In genomic region chr1:227883641-227884301, GRCh38 we compare ENCODE assay signal across 22 cellular contexts.
DNase-seq lines count a peak whose midpoint lies in the region; ATAC-seq and TF ChIP-seq lines count a peak whose summit lies in the region.
"Had no signal": no experiment of that assay in that cellular context is flagged by ENCODE, and none has a peak within 500 bp of the region (broad histone marks: within the 10 kb centered on the region; RNA-seq: fewer than 3 reads in every experiment).

No MANE protein-coding gene starts in this region.

- peaks cover 8% of the 10 kb centered on the region for H3K4me1 ChIP-seq in psoas muscle
- H3K4me1 ChIP-seq: HAP-1 had no signal

- ATAC-seq in esophagus mucosa (peak; percentile 12), psoas muscle (no peak), HG02798 (IDR thresholded peaks at IDR 0.05; ENCODE audit: poor library complexity, unreplicated experiment) (no peak)
- ATAC-seq: natural killer cell treated with Interleukin-12 subunit alpha and Interleukin-12 subunit beta and Interleukin-15 and Interleukin-18, amount 100 ng/mL, for 72 hours had no signal

- intact Hi-C loops in psoas muscle (cut with DNase I), result no loop called here

- H3K36me3 Mint-ChIP-seq in activated T-cell treated with anti-CD3 and anti-CD28 coated beads, Interleukin-2, amount 50 U/mL, for 24 hours (ENCODE audit: low read depth), result no peaks in the 10 kb centered on the region
- H3K36me3 Mint-ChIP-seq: natural killer cell treated with Interleukin-12 subunit alpha and Interleukin-12 subunit beta and Interleukin-15 and Interleukin-18, amount 100 ng/mL, for 72 hours had no signal

- 74 to 87% (median 78%) methylated on average over 15 of the region's 15 CpGs for WGBS in psoas muscle, 3 donors

- DNase-seq in activated T-cell treated with anti-CD3 and anti-CD28 coated beads, Interleukin-2, amount 50 U/mL, for 24 hours, result peak; percentile 28
- DNase-seq in activated T-cell treated with anti-CD3 and anti-CD28 coated beads for 4 hours (no peak), H7 (peak; percentile 64), psoas muscle (peak; percentile 8 to 39), GM03348 (ENCODE audit: low spot score) (no peak), anterior cingulate cortex (lab: John Stamatoyannopoulos, UW) (no peak)
- DNase-seq: ACHN; activated CD4-positive, CD25-positive, alpha-beta regulatory T cell; brain microvascular endothelial cell; C1 segment of cervical spinal cord; IMR-90; MG63; NCI-H1436 treated with DMSO at 0.1 percent for 48 hours; NCI-H2227 treated with DMSO at 0.1 percent for 48 hours; PC-9; T-helper 9 cell had no signal

- H3K4me3 Mint-ChIP-seq in activated T-cell treated with anti-CD3 and anti-CD28 coated beads, Interleukin-2, amount 50 U/mL, for 24 hours, result no peak overlapping the region
- H3K4me3 Mint-ChIP-seq: dendritic cell treated with granulocyte-macrophage colony-stimulating factor and Interleukin-4, amounts not matched to agents 40 ng/mL and 50 ng/mL, for 4 days; natural killer cell treated with Interleukin-12 subunit alpha and Interleukin-12 subunit beta and Interleukin-15 and Interleukin-18, amount 100 ng/mL, for 72 hours had no signal

- H3K27me3 ChIP-seq in H7 (ENCODE audit: control insufficient read depth, insufficient read depth, low read length), result no peaks in the 10 kb centered on the region
- H3K27me3 ChIP-seq in psoas muscle (ENCODE audit: insufficient read depth in 3 of 3, low read length in 2 of 3), result peaks cover 0 to 5% (median 0%) of the 10 kb centered on the region in 3 donors
- H3K27me3 ChIP-seq: brain microvascular endothelial cell, MG63, suprapubic skin had no signal

- no peaks in the 10 kb centered on the region for H3K9me3 Mint-ChIP-seq in activated T-cell treated with anti-CD3 and anti-CD28 coated beads, Interleukin-2, amount 50 U/mL, for 24 hours
- H3K9me3 Mint-ChIP-seq: dendritic cell treated with granulocyte-macrophage colony-stimulating factor and Interleukin-4, amounts not matched to agents 40 ng/mL and 50 ng/mL, for 4 days; natural killer cell treated with Interleukin-12 subunit alpha and Interleukin-12 subunit beta and Interleukin-15 and Interleukin-18, amount 100 ng/mL, for 72 hours had no signal

- peaks cover 25% of the 10 kb centered on the region for H3K4me1 Mint-ChIP-seq in activated T-cell treated with anti-CD3 and anti-CD28 coated beads, Interleukin-2, amount 50 U/mL, for 24 hours (ENCODE audit: low read depth)

- H3K36me3 ChIP-seq in H7 (replicated peaks; ENCODE audit: control insufficient read depth, insufficient read depth, low read length) (no peaks in the 10 kb centered on the region), psoas muscle (ENCODE audit: insufficient read depth in 1 of 2, low read depth in 1 of 2) (no peaks in the 10 kb centered on the region)
- H3K36me3 ChIP-seq: brain microvascular endothelial cell, HAP-1, MG63, suprapubic skin had no signal

- no peaks in the 10 kb centered on the region for H3K9me3 ChIP-seq in psoas muscle
- H3K9me3 ChIP-seq: HAP-1, MG63, suprapubic skin had no signal

- H3K4me3 ChIP-seq in H7 (ENCODE audit: insufficient read depth, low read depth, low read length), result no peak overlapping the region
- H3K4me3 ChIP-seq in psoas muscle, result no peak overlapping the region
- H3K4me3 ChIP-seq: HAP-1, MG63, PC-9, suprapubic skin had no signal

- TF ChIP-seq CTCF in psoas muscle (IDR thresholded peaks at IDR 0.05), result no peak

- H3K27ac Mint-ChIP-seq in activated T-cell treated with anti-CD3 and anti-CD28 coated beads, Interleukin-2, amount 50 U/mL, for 24 hours, result no peak overlapping the region
- H3K27ac Mint-ChIP-seq: dendritic cell treated with granulocyte-macrophage colony-stimulating factor and Interleukin-4, amounts not matched to agents 40 ng/mL and 50 ng/mL, for 4 days; natural killer cell treated with Interleukin-12 subunit alpha and Interleukin-12 subunit beta and Interleukin-15 and Interleukin-18, amount 100 ng/mL, for 72 hours had no signal

- H3K27ac ChIP-seq in psoas muscle, result no peak overlapping the region
- H3K27ac ChIP-seq: brain microvascular endothelial cell, PC-9, suprapubic skin had no signal

- no peaks in the 10 kb centered on the region for H3K27me3 Mint-ChIP-seq in activated T-cell treated with anti-CD3 and anti-CD28 coated beads, Interleukin-2, amount 50 U/mL, for 24 hours

Comparison
In these comparisons a context has a peak if more than half of its experiments do, and no peak if none do; other contexts are left out.
1. DNase-seq: peak in activated T-cell treated with anti-CD3 and anti-CD28 coated beads, Interleukin-2, amount 50 U/mL, for 24 hours (single experiment), H7 (single experiment) and psoas muscle (2 of 2); none in activated T-cell treated with anti-CD3 and anti-CD28 coated beads for 4 hours (single experiment), GM03348 (single experiment) and anterior cingulate cortex (0 of 58).